Comparison of ENCODE assay signal across 1 cellular context in genomic region chr18:22998336-22998735, GRCh38.
TF ChIP-seq lines count a peak whose summit lies in the region.

No MANE protein-coding gene starts in this region.

TF ChIP-seq in SK-N-SH treated with all-trans-retinoic acid at 6 μM for 48 hours, 23 proteins besides CTCF, POLR2A, EP300 and RAD21 (continued from another document):
- no peak for TF ChIP-seq CSRNP3 (CRISPR knock-in tag; IDR thresholded peaks at IDR 0.05)
